Comparison of ENCODE assay signal across 6 cellular contexts in the genomic region with DNA sequence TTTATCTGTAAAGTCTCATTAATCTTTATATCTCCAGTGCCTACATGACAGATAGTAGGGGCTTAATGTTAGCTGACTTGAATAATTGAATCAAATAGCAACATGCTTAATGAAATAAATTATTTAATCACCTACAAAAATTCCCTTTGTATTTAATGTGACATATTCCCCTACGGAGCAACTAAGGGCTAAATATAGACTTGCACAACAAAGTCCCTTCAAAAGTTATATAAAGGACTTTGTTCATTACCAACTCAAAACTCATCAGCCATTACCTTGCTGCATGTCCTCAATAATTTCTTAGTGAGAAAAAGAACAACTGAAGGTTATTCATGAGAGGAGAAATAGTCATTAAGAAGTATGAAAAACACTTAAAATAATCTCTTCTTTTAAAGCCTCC.
"Had no signal": no experiment of that assay in that cellular context is flagged by ENCODE, and none has a peak within 500 bp of the region (broad histone marks: within the 10 kb centered on the region; RNA-seq: fewer than 3 reads in every experiment).

No MANE protein-coding gene starts in this region.

- H3K4me3 ChIP-seq: GM23248, HAP-1 had no signal

- H3K4me1 ChIP-seq: HAP-1 had no signal

- H3K27ac ChIP-seq: GM23248 had no signal

- DNase-seq: GM23248, GOT3, H7, IMR-90 had no signal

- H3K36me3 ChIP-seq: HAP-1 had no signal

- H3K9me3 ChIP-seq: HAP-1 had no signal

- FAIRE-seq: HTR-8/SVneo had no signal
